Comparison of ENCODE assay signal across 1 cellular context in the genomic region with DNA sequence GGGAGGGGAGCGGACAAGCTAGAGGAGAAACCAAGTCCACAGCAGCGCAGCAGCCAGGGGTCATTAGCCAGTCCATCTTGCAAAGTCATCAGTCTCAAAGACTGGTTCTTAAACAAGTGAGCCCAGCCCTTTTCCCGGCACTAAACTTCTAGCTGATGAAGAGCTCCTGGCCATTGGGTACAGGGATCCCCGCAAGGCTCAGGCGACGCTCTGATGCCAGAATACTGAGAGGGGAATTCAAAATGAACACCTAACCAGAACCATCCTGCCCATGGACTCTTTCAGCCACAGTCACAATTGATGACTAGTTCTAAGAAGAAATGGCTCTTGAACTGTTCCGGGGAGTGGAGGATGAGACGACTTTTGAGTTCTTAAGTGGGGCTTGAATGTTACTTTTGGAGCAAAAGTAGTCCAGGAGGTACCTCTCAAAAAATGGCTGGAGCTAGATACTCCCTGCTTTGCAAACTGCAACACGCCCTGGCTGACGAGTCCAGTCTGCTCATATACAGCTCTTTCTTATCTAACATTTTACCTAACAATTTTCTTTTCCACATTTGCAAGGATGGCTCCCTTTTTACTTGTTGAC.
TF ChIP-seq lines count a peak whose summit lies in the region.

No MANE protein-coding gene starts in this region.

TF ChIP-seq in H1, 55 proteins besides CTCF, POLR2A, EP300 and RAD21:
- TF ChIP-seq KDM4A (IDR thresholded peaks at IDR 0.05; ENCODE audit: low read depth, low read length, severe bottlenecking) (no peak), BACH1 (IDR thresholded peaks at IDR 0.05; ENCODE audit: low read length) (no peak), RNF2 (IDR thresholded peaks at IDR 0.05; ENCODE audit: borderline replicate concordance, low read depth, low read length, missing control alignments, poor library complexity, severe bottlenecking) (peak; percentile 87), POU5F1 (IDR thresholded peaks at IDR 0.05; ENCODE audit: low read depth, low read length) (no peak), MAFK (IDR thresholded peaks at IDR 0.05; ENCODE audit: low read depth, low read length) (0 out of 2 replicates have a peak, but pooled peaks have one; percentile 25), CTBP2 (IDR thresholded peaks at IDR 0.05; ENCODE audit: borderline replicate concordance, insufficient read depth, insufficient read length, low read length) (no peak), RFX5 (IDR thresholded peaks at IDR 0.05; ENCODE audit: borderline replicate concordance, low read depth, low read length) (no peak), SP1 (IDR thresholded peaks at IDR 0.05; ENCODE audit: low read depth, low read length) (no peak), EZH2 (IDR thresholded peaks at IDR 0.05; ENCODE audit: low read depth, low read length, severe bottlenecking) (peak; percentile 58), GABPA (IDR thresholded peaks at IDR 0.05; ENCODE audit: borderline replicate concordance, insufficient read depth, low read length) (no peak), RBBP5 (IDR thresholded peaks at IDR 0.05; ENCODE audit: borderline replicate concordance, low read depth, low read length) (no peak), SUZ12 (IDR thresholded peaks at IDR 0.05; ENCODE audit: low read length) (peak; percentile 64), CREB1 (IDR thresholded peaks at IDR 0.05) (no peak), PHF8 (conservative IDR thresholded peaks at IDR 0.05; ENCODE audit: low read depth, low read length) (no peak), JUND (IDR thresholded peaks at IDR 0.05; ENCODE audit: low read length) (no peak), MAX (IDR thresholded peaks at IDR 0.05) (no peak)
